Comparison of ENCODE assay signal across 8 cellular contexts in the genomic region with DNA sequence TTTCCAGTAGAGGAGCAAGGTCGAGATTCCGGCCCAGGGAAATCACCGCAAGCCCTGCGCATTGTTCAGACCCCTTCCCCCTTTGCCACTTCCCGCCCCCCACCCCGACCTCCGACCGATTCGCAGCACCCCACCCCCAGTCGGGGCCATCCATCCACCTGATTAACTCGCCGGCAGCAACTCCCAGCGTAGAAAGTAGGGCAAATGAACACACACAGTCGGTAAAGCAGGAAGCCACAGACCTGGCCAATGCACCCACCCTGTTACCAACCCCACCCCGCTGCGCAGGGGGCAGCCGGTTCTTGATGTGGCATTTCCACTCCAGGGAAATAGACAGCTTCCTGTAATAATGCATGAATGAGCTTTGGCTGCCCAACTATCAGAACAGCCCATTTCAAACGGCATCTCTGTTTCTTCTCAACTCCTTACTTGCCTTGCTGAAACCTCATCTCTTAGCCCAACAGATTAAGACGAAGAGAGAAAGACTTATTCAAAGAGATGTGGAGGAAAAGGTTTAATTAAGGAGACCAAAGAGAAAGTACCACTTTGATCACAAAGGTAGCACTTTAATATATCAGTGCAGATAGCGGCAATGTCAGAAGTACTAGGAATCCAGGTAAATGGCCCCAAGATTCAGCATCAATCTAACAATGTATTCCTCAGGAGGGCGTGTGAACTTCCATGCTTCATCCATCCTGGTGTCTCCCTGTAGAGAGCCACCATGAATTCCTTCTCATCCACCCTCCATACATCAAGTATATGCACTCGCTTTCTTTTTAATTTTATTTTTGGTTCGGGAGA. TPM values are rescaled to one million over a fixed set of nuclear protein-coding genes. Genes with fewer than 3 reads are reported as not detected.
DNase-seq lines count a peak whose midpoint lies in the region; ATAC-seq and TF ChIP-seq lines count a peak whose summit lies in the region.

No MANE protein-coding gene starts in this region.

- CTCF ChIA-PET in activated naive CD4-positive, alpha-beta T cell treated with anti-CD3 and anti-CD28 coated beads for 36 hours (lab: Charles Lee): interaction anchor here (0.9 to 1.2 kb wide), 2 partner anchors 209 to 269 kb away, joined by 3 read pairs; no protein-coding TSS in a partner anchor

- H3K4me1 ChIP-seq in iPS DF 6.9 (ENCODE audit: control insufficient read depth, insufficient read depth, low read length): peaks cover 6% of the 10 kb centered on the region; the same call in 1 of the 2 replicates

- H3K27ac ChIP-seq in iPS DF 6.9 (ENCODE audit: low read length) (no peak overlapping the region), skin epidermis (peak overlapping the region in 9 of 21 experiments; percentile 14 to 84 (median 63))

- H3K9me3 ChIP-seq in iPS DF 6.9 (ENCODE audit: control insufficient read depth, insufficient read depth, low read length): no peaks in the 10 kb centered on the region

- DNase-seq in activated CD4-positive, CD25-positive, alpha-beta regulatory T cell treated with anti-CD3 and anti-CD28 coated beads, Interleukin-2, amount 50 U/mL, for 16 hours (ENCODE audit: low read depth, low spot score): peak; percentile 15
- DNase-seq in activated naive CD4-positive, alpha-beta T cell treated with anti-CD3 and anti-CD28 coated beads for 36 hours: peak; percentile 48
- DNase-seq in iPS DF 6.9 (ENCODE audit: low read depth, low spot score) (no peak), GM20000 (ENCODE audit: low spot score) (no peak), GF-D8 (lab: John Stamatoyannopoulos, UW) (no peak), GM19240 (ENCODE audit: insufficient read length, low spot score) (no peak)

- H3K4me3 ChIP-seq in iPS DF 6.9 (ENCODE audit: low read length): peak overlapping the region; percentile 81; the same call in 1 of the 2 replicates
- peak overlapping the region in 6 of 7 experiments; percentile 49 to 77 (median 66) for H3K4me3 ChIP-seq in skin epidermis

- H3K27me3 Mint-ChIP-seq in activated naive CD4-positive, alpha-beta T cell treated with anti-CD3 and anti-CD28 coated beads for 36 hours (ENCODE audit: low read depth): no peaks in the 10 kb centered on the region

- peak overlapping the region; percentile 79 for H3K27ac Mint-ChIP-seq in activated naive CD4-positive, alpha-beta T cell treated with anti-CD3 and anti-CD28 coated beads for 36 hours

- intact Hi-C loops in activated naive CD4-positive, alpha-beta T cell treated with anti-CD3 and anti-CD28 coated beads for 36 hours (cut with micrococcal nuclease): loop anchor here (1.0 to 10.0 kb wide), 6 partner anchors 45 to 1103 kb away; a partner anchor contains a TSS

- H3K36me3 Mint-ChIP-seq in activated naive CD4-positive, alpha-beta T cell treated with anti-CD3 and anti-CD28 coated beads for 36 hours (ENCODE audit: low read depth): no peaks in the 10 kb centered on the region

- H3K9me3 Mint-ChIP-seq in activated naive CD4-positive, alpha-beta T cell treated with anti-CD3 and anti-CD28 coated beads for 36 hours: no peaks in the 10 kb centered on the region

- ATAC-seq in activated CD4-positive, CD25-positive, alpha-beta regulatory T cell treated with anti-CD3 and anti-CD28 coated beads, Interleukin-2, amount 50 U/mL, for 24 hours: no peak

- H3K4me3 Mint-ChIP-seq in activated naive CD4-positive, alpha-beta T cell treated with anti-CD3 and anti-CD28 coated beads for 36 hours: peak overlapping the region; percentile 84

- H3K4me1 Mint-ChIP-seq in activated naive CD4-positive, alpha-beta T cell treated with anti-CD3 and anti-CD28 coated beads for 36 hours (ENCODE audit: low read depth): peaks cover 41% of the 10 kb centered on the region

- WGBS in iPS DF 6.9 (ENCODE audit: insufficient coverage, insufficient read length): no CpG with 5 or more reads among the region's 23 CpGs

- no peak for TF ChIP-seq CTCF in GM20000 (IDR thresholded peaks at IDR 0.05; ENCODE audit: extremely low read depth, missing control alignments)

- H3K27me3 ChIP-seq in iPS DF 6.9 (ENCODE audit: control insufficient read depth, insufficient read depth, low read length): 0 out of 2 replicates have a peak, but pooled peaks cover 2% of the 10 kb centered on the region

- no peaks in the 10 kb centered on the region for H3K36me3 ChIP-seq in iPS DF 6.9 (ENCODE audit: control insufficient read depth, insufficient read depth, low read length)

RNA-seq across cellular contexts. Expression of a gene that starts 1.9 kb away (rescaled TPM):
- 10 to 100 TPM; 27.0 to 28.8 TPM for total RNA-seq in activated naive CD4-positive, alpha-beta T cell treated with anti-CD3 and anti-CD28 coated beads for 36 hours

Comparison
In these comparisons a context has a peak if more than half of its experiments do, and no peak if none do; other contexts are left out.
1. DNase-seq: peak in activated CD4-positive, CD25-positive, alpha-beta regulatory T cell treated with anti-CD3 and anti-CD28 coated beads, Interleukin-2, amount 50 U/mL, for 16 hours (single experiment) and activated naive CD4-positive, alpha-beta T cell treated with anti-CD3 and anti-CD28 coated beads for 36 hours (single experiment); none in iPS DF 6.9 (single experiment), GM20000 (single experiment), GF-D8 (single experiment) and GM19240 (single experiment).